Comparison of ENCODE assay signal across 30 cellular contexts in the genomic region with DNA sequence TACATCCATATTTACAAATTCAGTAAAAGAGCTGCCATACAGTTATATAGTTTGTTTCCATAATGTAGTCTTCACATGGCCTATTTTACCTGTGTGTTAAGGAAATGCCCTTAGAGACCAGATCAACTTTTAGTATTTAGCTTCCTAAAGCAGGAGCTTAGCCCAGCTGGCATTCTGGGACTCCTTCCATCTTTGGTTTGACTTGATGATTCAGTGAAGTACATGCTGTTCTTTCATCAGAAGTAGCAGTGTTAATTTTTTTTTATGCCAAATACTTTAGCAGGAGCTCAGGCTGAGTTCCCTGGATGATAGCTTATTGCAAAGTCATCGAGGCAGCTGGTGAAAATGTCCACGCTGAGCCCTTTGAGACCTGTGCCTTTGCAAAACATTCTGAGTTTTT.
DNase-seq lines count a peak whose midpoint lies in the region; ATAC-seq and TF ChIP-seq lines count a peak whose summit lies in the region.
"Had no signal": no experiment of that assay in that cellular context is flagged by ENCODE, and none has a peak within 500 bp of the region (broad histone marks: within the 10 kb centered on the region; RNA-seq: fewer than 3 reads in every experiment).

No MANE protein-coding gene starts in this region.

- peak; percentile 17 for DNase-seq in Ammon's horn (ENCODE audit: low spot score)
- DNase-seq in NCI-H446 treated with DMSO at 0.1 percent for 48 hours (lab: John Stamatoyannopoulos, UW) = peak; percentile 52
- DNase-seq in choroid plexus epithelial cell (ENCODE audit: low read depth) = peak; percentile 11
- DNase-seq in fibroblast of villous mesenchyme (ENCODE audit: low read depth) = peak; percentile 23
- no peak for DNase-seq in effector CD8-positive, alpha-beta T cell (lab: John Stamatoyannopoulos, UW)
- DNase-seq: activated CD8-positive, alpha-beta memory T cell treated with anti-CD3 and anti-CD28 coated beads, Interleukin-2, amount 50 U/mL, for 48 hours; activated CD8-positive, alpha-beta T cell treated with anti-CD3 and anti-CD28 coated beads for 36 hours; activated naive CD4-positive, alpha-beta T cell treated with anti-CD3 and anti-CD28 coated beads for 36 hours; adrenal gland; C1 segment of cervical spinal cord; COR-L47; cortex of kidney; endodermal cell; GF-D8; GOT3; KBM-7; NCI-H1417 treated with DMSO at 0.1 percent for 48 hours; NCI-H2029 treated with DMSO at 0.1 percent for 48 hours; NCI-H69; pancreas; PC-9; retina; SK-N-SH; stimulated activated CD4-positive, alpha-beta T cell treated with anti-CD3 and anti-CD28 coated beads, Interleukin-1b, Interleukin-23, amount 100 ng/mL, for 48 hours; T-helper 17 cell had no signal

- TF ChIP-seq CTCF in choroid plexus epithelial cell (conservative IDR thresholded peaks at IDR 0.05; ENCODE audit: low read depth, low read length) = no peak
- TF ChIP-seq CTCF in fibroblast of villous mesenchyme (IDR thresholded peaks at IDR 0.05; ENCODE audit: insufficient read depth, low read depth, low read length) = no peak

- H3K4me3 ChIP-seq in choroid plexus epithelial cell (ENCODE audit: low read depth, low read length) = no peak overlapping the region
- H3K4me3 ChIP-seq in fibroblast of villous mesenchyme (ENCODE audit: low read depth, low read length) = no peak overlapping the region
- H3K4me3 ChIP-seq: adrenal gland, pancreas, PC-9, thoracic aorta had no signal

- no peak for ATAC-seq in GM21526 (IDR thresholded peaks at IDR 0.05; ENCODE audit: low FRiP score, unreplicated experiment)
- no peak for ATAC-seq in HG03565 (IDR thresholded peaks at IDR 0.05; ENCODE audit: unreplicated experiment)
- ATAC-seq in GM19023 (IDR thresholded peaks at IDR 0.05; ENCODE audit: unreplicated experiment) = no peak
- ATAC-seq: activated CD8-positive, alpha-beta T cell treated with anti-CD3 and anti-CD28 coated beads for 36 hours; left lobe of liver; pancreas; T-helper 17 cell had no signal
